Comparison of ENCODE assay signal across 8 cellular contexts in genomic region chr17:81513669-81514484, GRCh38. TPM values are rescaled to one million over a fixed set of nuclear protein-coding genes. Genes with fewer than 3 reads are reported as not detected.
A peak's percentile ranks its signal among the peaks of the same experiment; 100 is the strongest.
DNase-seq lines count a peak whose midpoint lies in the region; ATAC-seq and TF ChIP-seq lines count a peak whose summit lies in the region.

No MANE protein-coding gene starts in this region.

- peak; percentile 29 for ATAC-seq in foreskin keratinocyte
- no peak for ATAC-seq in HG02763 (IDR thresholded peaks at IDR 0.05; ENCODE audit: unreplicated experiment)
- ATAC-seq in GM21526 (IDR thresholded peaks at IDR 0.05; ENCODE audit: low FRiP score, unreplicated experiment), result no peak

- no peaks in the 10 kb centered on the region for H3K9me2 ChIP-seq in neural cell (ENCODE audit: insufficient read depth, low read length)

- H3K9ac ChIP-seq in neural cell (ENCODE audit: low read length), result peak overlapping the region; percentile 99

- TF ChIP-seq EP300 in neural cell (conservative IDR thresholded peaks at IDR 0.05; ENCODE audit: poor library complexity, severe bottlenecking), result no peak

- H3K4me3 ChIP-seq in GM12864 (ENCODE audit: low read depth, low read length) (peak overlapping the region; percentile 77), neural cell (ENCODE audit: low read length) (peak overlapping the region; percentile 92)

- no peak for TF ChIP-seq RAD21 in neural cell (conservative IDR thresholded peaks at IDR 0.05)

- peaks cover 16% of the 10 kb centered on the region for H3F3A ChIP-seq in neural cell (ENCODE audit: insufficient read depth, low read length, poor library complexity, severe bottlenecking)

- peak overlapping the region; percentile 77 for H3K4me3 Mint-ChIP-seq in activated naive CD4-positive, alpha-beta T cell treated with anti-CD3 and anti-CD28 coated beads, Interleukin-2, amount 10 ng/mL, durations not matched to agents 7 days and 5 days

- peaks cover 67% of the 10 kb centered on the region for H3K79me2 ChIP-seq in neural cell (replicated peaks; ENCODE audit: insufficient read depth, low read length)

- peak overlapping the region; percentile 93 for H3K27ac Mint-ChIP-seq in activated naive CD4-positive, alpha-beta T cell treated with anti-CD3 and anti-CD28 coated beads, Interleukin-2, amount 10 ng/mL, durations not matched to agents 7 days and 5 days

- H2AFZ ChIP-seq in neural cell (ENCODE audit: low read depth, low read length), result no peak overlapping the region

- peaks cover 28% of the 10 kb centered on the region for H3K36me3 ChIP-seq in neural cell (ENCODE audit: insufficient read depth, low read length)

- H3K4me2 ChIP-seq in neural cell (ENCODE audit: low read length), result peak overlapping the region; percentile 94

- H3K9me3 ChIP-seq in neural cell (ENCODE audit: low read length), result no peaks in the 10 kb centered on the region

- H3K27ac ChIP-seq in foreskin keratinocyte (peak overlapping the region; percentile 34), neural cell (ENCODE audit: low read length) (peak overlapping the region; percentile 99)

- CTCF ChIA-PET in activated naive CD4-positive, alpha-beta T cell treated with anti-CD3 and anti-CD28 coated beads, Interleukin-2, amount 10 ng/mL, durations not matched to agents 7 days and 5 days (lab: Charles Lee), result interaction anchor here (0.7 to 1.0 kb wide), 2 partner anchors 29 to 39 kb away, joined by 3 read pairs; partner anchors contain the start of gene FAAP100

- peaks cover 34% of the 10 kb centered on the region for H3K36me3 Mint-ChIP-seq in activated naive CD4-positive, alpha-beta T cell treated with anti-CD3 and anti-CD28 coated beads, Interleukin-2, amount 10 ng/mL, durations not matched to agents 7 days and 5 days

- peaks cover 3% of the 10 kb centered on the region for H3K27me3 Mint-ChIP-seq in activated naive CD4-positive, alpha-beta T cell treated with anti-CD3 and anti-CD28 coated beads, Interleukin-2, amount 10 ng/mL, durations not matched to agents 7 days and 5 days

- no peaks in the 10 kb centered on the region for H3K9me3 Mint-ChIP-seq in activated naive CD4-positive, alpha-beta T cell treated with anti-CD3 and anti-CD28 coated beads, Interleukin-2, amount 10 ng/mL, durations not matched to agents 7 days and 5 days

- H3K27me3 ChIP-seq in foreskin keratinocyte (no peaks in the 10 kb centered on the region), neural cell (ENCODE audit: insufficient read depth, low read depth, low read length) (peaks cover 10% of the 10 kb centered on the region)

- peaks cover 7% of the 10 kb centered on the region for H3K4me1 ChIP-seq in foreskin keratinocyte

- H4K20me1 ChIP-seq in neural cell (ENCODE audit: insufficient read depth), result peaks cover 35% of the 10 kb centered on the region

- peaks cover 33% of the 10 kb centered on the region for H3K4me1 Mint-ChIP-seq in activated naive CD4-positive, alpha-beta T cell treated with anti-CD3 and anti-CD28 coated beads, Interleukin-2, amount 10 ng/mL, durations not matched to agents 7 days and 5 days

- TF ChIP-seq CTCF in GM12864 (IDR thresholded peaks at IDR 0.05; ENCODE audit: low read depth, low read length, missing control alignments) (no peak), foreskin keratinocyte (conservative IDR thresholded peaks at IDR 0.05) (peak; percentile 3), neural cell (IDR thresholded peaks at IDR 0.05; ENCODE audit: poor library complexity, severe bottlenecking) (no peak)

- DNase-seq in A172 (ENCODE audit: low spot score) (peak; percentile 63), GM12864 (ENCODE audit: low read depth) (no peak), NCI-H345 treated with DMSO at 0.1 percent for 48 hours (lab: John Stamatoyannopoulos, UW; ENCODE audit: unreplicated experiment) (peak; percentile 56), foreskin keratinocyte (peak; percentile 54 to 75)
- DNase-seq in activated naive CD4-positive, alpha-beta T cell treated with anti-CD3 and anti-CD28 coated beads, Interleukin-2, amount 10 ng/mL, durations not matched to agents 7 days and 5 days, result peak; percentile 54

TF ChIP-seq in neural cell, 6 proteins besides CTCF, POLR2A, EP300 and RAD21:
- TF ChIP-seq EZH2 (IDR thresholded peaks at IDR 0.05; ENCODE audit: borderline replicate concordance, insufficient read depth, low read length, poor library complexity, severe bottlenecking), result no peak
- TF ChIP-seq MXI1 (conservative IDR thresholded peaks at IDR 0.05; ENCODE audit: poor library complexity, severe bottlenecking), result peak; percentile 35
- TF ChIP-seq SMC3 (conservative IDR thresholded peaks at IDR 0.05; ENCODE audit: poor library complexity), result no peak
- peak; percentile 50 for TF ChIP-seq POLR2AphosphoS5 (IDR thresholded peaks at IDR 0.05)
- TF ChIP-seq, protein P1, sequence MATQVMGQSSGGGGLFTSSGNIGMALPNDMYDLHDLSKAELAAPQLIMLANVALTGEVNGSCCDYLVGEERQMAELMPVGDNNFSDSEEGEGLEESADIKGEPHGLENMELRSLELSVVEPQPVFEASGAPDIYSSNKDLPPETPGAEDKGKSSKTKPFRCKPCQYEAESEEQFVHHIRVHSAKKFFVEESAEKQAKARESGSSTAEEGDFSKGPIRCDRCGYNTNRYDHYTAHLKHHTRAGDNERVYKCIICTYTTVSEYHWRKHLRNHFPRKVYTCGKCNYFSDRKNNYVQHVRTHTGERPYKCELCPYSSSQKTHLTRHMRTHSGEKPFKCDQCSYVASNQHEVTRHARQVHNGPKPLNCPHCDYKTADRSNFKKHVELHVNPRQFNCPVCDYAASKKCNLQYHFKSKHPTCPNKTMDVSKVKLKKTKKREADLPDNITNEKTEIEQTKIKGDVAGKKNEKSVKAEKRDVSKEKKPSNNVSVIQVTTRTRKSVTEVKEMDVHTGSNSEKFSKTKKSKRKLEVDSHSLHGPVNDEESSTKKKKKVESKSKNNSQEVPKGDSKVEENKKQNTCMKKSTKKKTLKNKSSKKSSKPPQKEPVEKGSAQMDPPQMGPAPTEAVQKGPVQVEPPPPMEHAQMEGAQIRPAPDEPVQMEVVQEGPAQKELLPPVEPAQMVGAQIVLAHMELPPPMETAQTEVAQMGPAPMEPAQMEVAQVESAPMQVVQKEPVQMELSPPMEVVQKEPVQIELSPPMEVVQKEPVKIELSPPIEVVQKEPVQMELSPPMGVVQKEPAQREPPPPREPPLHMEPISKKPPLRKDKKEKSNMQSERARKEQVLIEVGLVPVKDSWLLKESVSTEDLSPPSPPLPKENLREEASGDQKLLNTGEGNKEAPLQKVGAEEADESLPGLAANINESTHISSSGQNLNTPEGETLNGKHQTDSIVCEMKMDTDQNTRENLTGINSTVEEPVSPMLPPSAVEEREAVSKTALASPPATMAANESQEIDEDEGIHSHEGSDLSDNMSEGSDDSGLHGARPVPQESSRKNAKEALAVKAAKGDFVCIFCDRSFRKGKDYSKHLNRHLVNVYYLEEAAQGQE (IDR thresholded peaks at IDR 0.05; ENCODE audit: borderline replicate concordance), result peak; percentile 72
- TF ChIP-seq TAF1 (IDR thresholded peaks at IDR 0.05; ENCODE audit: low read depth), result peak; percentile 20

RNA-seq across cellular contexts. Expression of gene ACTG1, which starts 1.3 kb away (rescaled TPM):
- 5,134 and 6,456 TPM in 2 replicates for total RNA-seq in A172 (2014; rRNA removed; shearing (Covaris generic))
- total RNA-seq in foreskin keratinocyte, result 3,185 and 3,808 TPM in 2 replicates
- polyA plus RNA-seq in foreskin keratinocyte (3,262 and 3,802 TPM in 2 replicates), neural cell (8,273 and 9,187 TPM in 2 replicates)
- polyA minus RNA-seq in neural cell, result 9,577 and 9,692 TPM in 2 replicates

RNA-seq across cellular contexts. Expression of gene FSCN2, which starts 14.3 kb away (rescaled TPM):
- 0.81 and 1.7 TPM in 2 replicates for total RNA-seq in A172 (2014; rRNA removed; shearing (Covaris generic))
- total RNA-seq in foreskin keratinocyte, result not detected in 2 replicates
- not detected in 2 replicates for polyA plus RNA-seq in foreskin keratinocyte
- 3.6 and 4.8 TPM in 2 replicates for polyA plus RNA-seq in neural cell
- polyA minus RNA-seq in neural cell, result 7.3 and 9.7 TPM in 2 replicates

RNA-seq across cellular contexts. Expression of gene FAAP100, which starts 38.3 kb away (rescaled TPM):
- 29.7 and 39.9 TPM in 2 replicates for total RNA-seq in A172 (2014; rRNA removed; shearing (Covaris generic))
- total RNA-seq in foreskin keratinocyte, result 17.3 and 19.9 TPM in 2 replicates
- polyA plus RNA-seq in foreskin keratinocyte, result 14.9 and 15.9 TPM in 2 replicates
- polyA plus RNA-seq in neural cell, result 56.3 and 61.5 TPM in 2 replicates
- 55.7 and 61.8 TPM in 2 replicates for polyA minus RNA-seq in neural cell
